ENCODE assay signal across 23 cellular contexts in the genomic region with DNA sequence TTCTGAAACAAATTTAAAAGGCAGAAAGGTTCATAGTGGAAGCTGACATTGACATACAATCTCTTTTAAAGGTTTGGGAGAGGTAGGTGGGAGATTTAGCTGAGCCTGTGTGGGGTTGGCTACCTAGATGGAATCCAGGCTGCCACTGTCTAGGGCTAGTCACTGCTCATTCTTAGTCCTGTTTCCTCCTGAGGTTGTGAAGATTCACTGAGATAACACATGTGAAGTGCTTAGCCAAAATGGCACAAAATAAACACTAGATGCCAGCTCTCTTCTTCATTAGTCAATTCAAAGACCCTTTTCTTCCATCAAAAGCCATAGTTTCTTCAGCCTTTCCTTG. TPM values are rescaled to one million over a fixed set of nuclear protein-coding genes. Genes with fewer than 3 reads are reported as not detected.
DNase-seq lines count a peak whose midpoint lies in the region; ATAC-seq and TF ChIP-seq lines count a peak whose summit lies in the region.
"Had no signal": no experiment of that assay in that cellular context is flagged by ENCODE, and none has a peak within 500 bp of the region (broad histone marks: within the 10 kb centered on the region; RNA-seq: fewer than 3 reads in every experiment).

No MANE protein-coding gene starts in this region.

- TF ChIP-seq CTCF in VCaP (conservative IDR thresholded peaks at IDR 0.05), result no peak
- no peak for TF ChIP-seq CTCF in right atrium auricular region (IDR thresholded peaks at IDR 0.05)

- peaks cover 0 to 3% of the 10 kb centered on the region in 2 donors for H3K4me1 ChIP-seq in right atrium auricular region

- DNase-seq in right atrium auricular region (ENCODE audit: low spot score) (no peak), NCI-H1417 treated with DMSO at 0.1 percent for 48 hours (lab: John Stamatoyannopoulos, UW) (no peak), ACHN (no peak)
- DNase-seq: activated CD4-positive, alpha-beta T cell treated with anti-CD3 and anti-CD28 coated beads, Interleukin-2, amount 10 ng/mL, durations not matched to agents 7 days and 5 days; activated T-cell treated with anti-CD3 and anti-CD28 coated beads, Interleukin-2, amount 50 U/mL, for 4 hours; GDM1; kidney; midbrain; NCI-H345; occipital lobe; SHP77 treated with DMSO at 0.1 percent for 48 hours; stimulated activated naive CD8-positive, alpha-beta T cell treated with anti-CD3 and anti-CD28 coated beads, Interleukin-15, Interleukin-2, amounts not matched to agents 100 U/mL and 50 U/mL, for 24 hours; T-helper 9 cell had no signal

- no peak overlapping the region for H3K4me3 ChIP-seq in right atrium auricular region
- H3K4me3 ChIP-seq: smooth muscle cell had no signal

- H3K27ac ChIP-seq in VCaP, result peak overlapping the region; percentile 74
- no peak overlapping the region for H3K27ac ChIP-seq in right atrium auricular region
- H3K27ac ChIP-seq: epithelial cell of prostate had no signal

- peaks cover 0 to 4% of the 10 kb centered on the region in 2 donors for H3K27me3 ChIP-seq in right atrium auricular region

- no peaks in the 10 kb centered on the region for H3K36me3 ChIP-seq in right atrium auricular region

- no peaks in the 10 kb centered on the region for H3K9me3 ChIP-seq in right atrium auricular region

- ATAC-seq in GM18498 (IDR thresholded peaks at IDR 0.05; ENCODE audit: unreplicated experiment) (peak; percentile 34), GM19463 (IDR thresholded peaks at IDR 0.05; ENCODE audit: unreplicated experiment) (peak; percentile 30), HG02885 (IDR thresholded peaks at IDR 0.05; ENCODE audit: poor library complexity, unreplicated experiment) (peak; percentile 14), HG03457 (IDR thresholded peaks at IDR 0.05; ENCODE audit: unreplicated experiment) (no peak)
- ATAC-seq: activated T-cell treated with anti-CD3 and anti-CD28 coated beads, Interleukin-2, amount 50 U/mL, for 4 hours; stimulated activated naive CD8-positive, alpha-beta T cell treated with anti-CD3 and anti-CD28 coated beads, Interleukin-15, Interleukin-2, amounts not matched to agents 100 U/mL and 50 U/mL, for 24 hours had no signal

- in situ Hi-C loops in ACHN (cut with HindIII; ENCODE audit: low pct_ligation_motif_present, low pct_unique_long_range_greater_than_20kb, low sequenced_read_pairs), result no loop called here

RNA-seq across cellular contexts. Expression of a gene that starts 3.3 kb away (rescaled TPM):
- under 1 TPM in 1 of 2 donors, not detected in 1; 0.28 TPM for total RNA-seq in right atrium auricular region
- total RNA-seq: A673; activated CD4-positive, alpha-beta T cell treated with anti-CD3 and anti-CD28 coated beads, Interleukin-2, amount 10 ng/mL, durations not matched to agents 7 days and 5 days; activated T-cell treated with anti-CD3 and anti-CD28 coated beads, Interleukin-2, amount 50 U/mL, for 4 hours; chondrocyte; H7; kidney; smooth muscle cell had no signal

RNA-seq across cellular contexts. Expression of a gene that starts 6.0 kb away (rescaled TPM):
- not detected for total RNA-seq in right atrium auricular region
- total RNA-seq: A673; activated CD4-positive, alpha-beta T cell treated with anti-CD3 and anti-CD28 coated beads, Interleukin-2, amount 10 ng/mL, durations not matched to agents 7 days and 5 days; activated T-cell treated with anti-CD3 and anti-CD28 coated beads, Interleukin-2, amount 50 U/mL, for 4 hours; chondrocyte; H7; kidney; occipital lobe; smooth muscle cell had no signal
